ENCODE assay signal across 21 cellular contexts in genomic region chr17:83171661-83172060, GRCh38.
DNase-seq lines count a peak whose midpoint lies in the region; ATAC-seq and TF ChIP-seq lines count a peak whose summit lies in the region.
"Had no signal": no experiment of that assay in that cellular context is flagged by ENCODE, and none has a peak within 500 bp of the region (broad histone marks: within the 10 kb centered on the region; RNA-seq: fewer than 3 reads in every experiment).

No MANE protein-coding gene starts in this region.

- no peak overlapping the region for H3K4me3 ChIP-seq in HCT116 (replicated peaks in 1 of 2; ENCODE audit: low read depth in 1 of 2, low read length in 2 of 2)
- H3K4me3 ChIP-seq: A549, cardiac muscle cell had no signal

- H3K9ac ChIP-seq in HCT116 (ENCODE audit: low read length): no peak overlapping the region

- intact Hi-C loops in HCT116 (cut with micrococcal nuclease): no loop called here
- intact Hi-C loops in sciatic nerve (cut with DNase I): loop anchor here (2.0 kb wide), 1 partner anchor 21 kb away; no protein-coding TSS in a partner anchor

- H3K4me1 ChIP-seq in HCT116 (ENCODE audit: control insufficient read depth in 1 of 2, insufficient read depth in 2 of 2, low read length in 2 of 2): peaks cover 0 to 8% of the 10 kb centered on the region in 2 experiments; a peak in 2 of 4 replicates

- H3K27me3 ChIP-seq in HCT116 (ENCODE audit: insufficient read depth, low read length): no peaks in the 10 kb centered on the region
- H3K27me3 ChIP-seq: cardiac muscle cell had no signal

- TF ChIP-seq RAD21 in HCT116 (IDR thresholded peaks at IDR 0.05; ENCODE audit: low read depth): no peak

- H3K27ac Mint-ChIP-seq in activated CD8-positive, alpha-beta memory T cell treated with anti-CD3 and anti-CD28 coated beads, Interleukin-2, amount 10 ng/mL, durations not matched to agents 7 days and 5 days: no peak overlapping the region
- peak overlapping the region; percentile 44 for H3K27ac Mint-ChIP-seq in glutamatergic neuron (ENCODE audit: unreplicated experiment)
- H3K27ac Mint-ChIP-seq: activated naive CD4-positive, alpha-beta T cell treated with anti-CD3 and anti-CD28 coated beads, Interleukin-2, amount 50 U/mL, for 72 hours; stimulated activated naive CD8-positive, alpha-beta T cell treated with anti-CD3 and anti-CD28 coated beads, Interleukin-15, amount 100 ng/mL, for 72 hours had no signal

- no peaks in the 10 kb centered on the region for H3K36me3 ChIP-seq in HCT116 (ENCODE audit: control insufficient read depth in 1 of 2, insufficient read depth in 2 of 2, low read length in 2 of 2)
- H3K36me3 ChIP-seq: cardiac muscle cell had no signal

- H3K9me3 ChIP-seq in HCT116 (ENCODE audit: control insufficient read depth in 1 of 2, insufficient read depth in 1 of 2, low read depth in 1 of 2, low read length in 2 of 2): no peaks in the 10 kb centered on the region

- peaks cover 36% of the 10 kb centered on the region for H3K27me3 Mint-ChIP-seq in activated CD8-positive, alpha-beta memory T cell treated with anti-CD3 and anti-CD28 coated beads, Interleukin-2, amount 10 ng/mL, durations not matched to agents 7 days and 5 days
- H3K27me3 Mint-ChIP-seq in glutamatergic neuron (ENCODE audit: unreplicated experiment): no peaks in the 10 kb centered on the region

- H3K27ac ChIP-seq in HCT116 (ENCODE audit: low read depth, low read length): no peak overlapping the region
- H3K27ac ChIP-seq: A549, cardiac muscle cell had no signal

- no peaks in the 10 kb centered on the region for H3K4me1 Mint-ChIP-seq in activated CD8-positive, alpha-beta memory T cell treated with anti-CD3 and anti-CD28 coated beads, Interleukin-2, amount 10 ng/mL, durations not matched to agents 7 days and 5 days
- H3K4me1 Mint-ChIP-seq in glutamatergic neuron (ENCODE audit: low read depth, unreplicated experiment): peaks cover 25% of the 10 kb centered on the region
- H3K4me1 Mint-ChIP-seq: stimulated activated naive CD8-positive, alpha-beta T cell treated with anti-CD3 and anti-CD28 coated beads, Interleukin-15, amount 100 ng/mL, for 72 hours had no signal

- peak overlapping the region; percentile 99 for H2AFZ ChIP-seq in HCT116 (ENCODE audit: low read depth, low read length, poor library complexity, severe bottlenecking)

- H3K4me2 ChIP-seq in HCT116 (ENCODE audit: low read length): peak overlapping the region; percentile 40
- H3K4me2 ChIP-seq: A549 had no signal

- peak; percentile 24 for DNase-seq in activated CD8-positive, alpha-beta memory T cell treated with anti-CD3 and anti-CD28 coated beads for 24 hours
- DNase-seq in activated CD8-positive, alpha-beta memory T cell treated with anti-CD3 and anti-CD28 coated beads, Interleukin-2, amount 10 ng/mL, durations not matched to agents 7 days and 5 days: no peak
- no peak for DNase-seq in HCT116 (ENCODE audit: low read depth, low spot score)
- no peak for DNase-seq in glutamatergic neuron
- DNase-seq in sciatic nerve (ENCODE audit: low spot score): peak; percentile 59
- DNase-seq in dedifferentiated amniotic fluid mesenchymal stem cell (ENCODE audit: extremely low spot score): no peak
- DNase-seq in NCI-H2029 treated with DMSO at 0.1 percent for 48 hours (lab: John Stamatoyannopoulos, UW): no peak
- DNase-seq: COR-L47; Karpas-422; NCI-H1694 treated with DMSO at 0.1 percent for 48 hours; NCI-H526; RPMI8226; stimulated activated naive CD8-positive, alpha-beta T cell treated with anti-CD3 and anti-CD28 coated beads, Interleukin-15, amount 100 ng/mL, for 72 hours; T-helper 9 cell had no signal

- CTCF ChIA-PET in activated CD8-positive, alpha-beta memory T cell treated with anti-CD3 and anti-CD28 coated beads, Interleukin-2, amount 10 ng/mL, durations not matched to agents 7 days and 5 days (lab: Charles Lee): no interaction called here
- CTCF ChIA-PET in HCT116 (lab: Charles Lee): no interaction called here

- H3K9me3 Mint-ChIP-seq in activated CD8-positive, alpha-beta memory T cell treated with anti-CD3 and anti-CD28 coated beads, Interleukin-2, amount 10 ng/mL, durations not matched to agents 7 days and 5 days (ENCODE audit: low read depth): peaks cover 3% of the 10 kb centered on the region
- peaks cover 10% of the 10 kb centered on the region for H3K9me3 Mint-ChIP-seq in glutamatergic neuron (ENCODE audit: unreplicated experiment)

- TF ChIP-seq POLR2A in HCT116 (IDR thresholded peaks at IDR 0.05; ENCODE audit: borderline replicate concordance, extremely low read depth, insufficient read depth, insufficient read length): no peak

- H3K4me3 Mint-ChIP-seq in activated CD8-positive, alpha-beta memory T cell treated with anti-CD3 and anti-CD28 coated beads, Interleukin-2, amount 10 ng/mL, durations not matched to agents 7 days and 5 days: no peak overlapping the region
- H3K4me3 Mint-ChIP-seq in glutamatergic neuron (ENCODE audit: unreplicated experiment): no peak overlapping the region
- H3K4me3 Mint-ChIP-seq: activated CD8-positive, alpha-beta T cell treated with anti-CD3 and anti-CD28 coated beads, Interleukin-2, amount 10 ng/mL, durations not matched to agents 7 days and 5 days; neural crest cell; stimulated activated naive CD8-positive, alpha-beta T cell treated with anti-CD3 and anti-CD28 coated beads, Interleukin-15, amount 100 ng/mL, for 72 hours had no signal

- H3K79me2 ChIP-seq in HCT116 (ENCODE audit: insufficient read depth, low read length): no peaks in the 10 kb centered on the region

- TF ChIP-seq CTCF in HCT116 (IDR thresholded peaks at IDR 0.05 in 2 of 3, conservative IDR thresholded peaks at IDR 0.05 in 1 of 3; ENCODE audit: borderline replicate concordance in 1 of 3, insufficient read depth in 1 of 3, low read depth in 2 of 3, low read length in 2 of 3) (no peak), glutamatergic neuron (IDR thresholded peaks at IDR 0.05; ENCODE audit: partially characterized antibody, unreplicated experiment) (no peak)

- no peaks in the 10 kb centered on the region for H4K20me1 ChIP-seq in HCT116 (ENCODE audit: insufficient read depth)

- no TSS peak for BruUV-seq in HCT116 (replicated peaks; lab: Mats Ljungman, UMichigan)

- POLR2A ChIA-PET in HCT116 (lab: Charles Lee): interaction anchor here (1.0 kb wide), 1 partner anchor 8 kb away, joined by 3 read pairs; no protein-coding TSS in a partner anchor

- H3K36me3 Mint-ChIP-seq in activated CD8-positive, alpha-beta memory T cell treated with anti-CD3 and anti-CD28 coated beads, Interleukin-2, amount 10 ng/mL, durations not matched to agents 7 days and 5 days: no peaks in the 10 kb centered on the region
- H3K36me3 Mint-ChIP-seq in glutamatergic neuron (ENCODE audit: unreplicated experiment): peaks cover 12% of the 10 kb centered on the region

- RAD21 ChIA-PET in HCT116 (lab: Charles Lee; ENCODE audit: low non-redundant PET in 1 of 2, low total read pairs in 2 of 2, uncharacterized antibody in 2 of 2, unreplicated experiment in 2 of 2): no interaction called here

- no peak for ATAC-seq in activated CD8-positive, alpha-beta memory T cell treated with anti-CD3 and anti-CD28 coated beads, Interleukin-2, amount 10 ng/mL, durations not matched to agents 7 days and 5 days
- ATAC-seq in HCT116 (peak; percentile 88), sciatic nerve (peak; percentile 43), GM21737 (IDR thresholded peaks at IDR 0.05; ENCODE audit: unreplicated experiment) (no peak)
- ATAC-seq: A549; activated CD8-positive, alpha-beta T cell treated with anti-CD3 and anti-CD28 coated beads, Interleukin-2, amount 10 ng/mL, durations not matched to agents 7 days and 5 days; activated naive CD4-positive, alpha-beta T cell treated with anti-CD3 and anti-CD28 coated beads, Interleukin-2, amount 50 U/mL, for 72 hours; left colon; stimulated activated naive CD8-positive, alpha-beta T cell treated with anti-CD3 and anti-CD28 coated beads, Interleukin-15, amount 100 ng/mL, for 72 hours had no signal

- no peaks in the 10 kb centered on the region for H3K9me2 ChIP-seq in HCT116 (ENCODE audit: insufficient read depth)

TF ChIP-seq in HCT116, 20 proteins besides CTCF, POLR2A, EP300 and RAD21 (continues in another document):
- no peak for TF ChIP-seq ZNF274 (IDR thresholded peaks at IDR 0.05; ENCODE audit: low read depth, low read length)
- no peak for TF ChIP-seq CBX3 (IDR thresholded peaks at IDR 0.05; ENCODE audit: low read depth)
- no peak for TF ChIP-seq SIN3A (IDR thresholded peaks at IDR 0.05; ENCODE audit: low read depth)
- TF ChIP-seq JUND (IDR thresholded peaks at IDR 0.05): no peak
- TF ChIP-seq CEBPB (IDR thresholded peaks at IDR 0.05; ENCODE audit: low read depth): no peak
- TF ChIP-seq YY1 (IDR thresholded peaks at IDR 0.05; ENCODE audit: extremely low read depth, insufficient replicate concordance, low read depth, low read length): no peak
- no peak for TF ChIP-seq ELF1 (IDR thresholded peaks at IDR 0.05; ENCODE audit: borderline replicate concordance, low read depth)
- no peak for TF ChIP-seq ZFX (IDR thresholded peaks at IDR 0.05)
- TF ChIP-seq SP1 (IDR thresholded peaks at IDR 0.05; ENCODE audit: low read depth): no peak
- no peak for TF ChIP-seq REST (IDR thresholded peaks at IDR 0.05; ENCODE audit: low read depth)

Comparison
In these comparisons a context has a peak if more than half of its experiments do, and no peak if none do; other contexts are left out.
1. DNase-seq: peak in activated CD8-positive, alpha-beta memory T cell treated with anti-CD3 and anti-CD28 coated beads for 24 hours (single experiment) and sciatic nerve (single experiment); none in activated CD8-positive, alpha-beta memory T cell treated with anti-CD3 and anti-CD28 coated beads, Interleukin-2, amount 10 ng/mL, durations not matched to agents 7 days and 5 days (single experiment), HCT116 (single experiment), glutamatergic neuron (single experiment), dedifferentiated amniotic fluid mesenchymal stem cell (single experiment) and NCI-H2029 treated with DMSO at 0.1 percent for 48 hours (single experiment).
2. ATAC-seq: peak in HCT116 (single experiment) and sciatic nerve (single experiment); none in activated CD8-positive, alpha-beta memory T cell treated with anti-CD3 and anti-CD28 coated beads, Interleukin-2, amount 10 ng/mL, durations not matched to agents 7 days and 5 days (single experiment) and GM21737 (single experiment).